ENCODE assay signal across 8 cellular contexts in genomic region chr2:38147333-38148121, GRCh38.
DNase-seq lines count a peak whose midpoint lies in the region; ATAC-seq and TF ChIP-seq lines count a peak whose summit lies in the region.

No MANE protein-coding gene starts in this region.

- no peak overlapping the region for H3K4me3 ChIP-seq in HEK293 (ENCODE audit: low read depth, low read length)
- peak overlapping the region in 1 of 2 experiments; percentile 47; a peak in 2 of 4 replicates for H3K4me3 ChIP-seq in SK-N-SH (ENCODE audit: low read depth in 2 of 2, low read length in 1 of 2)
- no peak overlapping the region for H3K4me3 ChIP-seq in foreskin fibroblast (ENCODE audit: low read depth in 1 of 2, low read length in 2 of 2)

- peaks cover 30% of the 10 kb centered on the region for H3F3A ChIP-seq in SK-N-SH (replicated peaks; ENCODE audit: insufficient read depth)

- peak overlapping the region; percentile 79 for H3K4me2 ChIP-seq in SK-N-SH

- ATAC-seq in GM18498 (IDR thresholded peaks at IDR 0.05; ENCODE audit: unreplicated experiment) = no peak
- no peak for ATAC-seq in stimulated activated memory B cell treated with anti-CD40 and anti-IgM and Interleukin-4, amounts not matched to agents 10 μg/mL and 1 μg/mL and 100 μg/mL, for 72 hours

- CTCF ChIA-PET in HEK293 (lab: Yijun Ruan, JAX) = interaction anchor here (0.5 to 1.8 kb wide), 2 partner anchors 32 to 256 kb away, joined by 3 to 5 read pairs; no protein-coding TSS in a partner anchor
- CTCF ChIA-PET in SK-N-SH (lab: Yijun Ruan, JAX) = no interaction called here

- H3K27me3 ChIP-seq in SK-N-SH (ENCODE audit: insufficient read depth) = no peaks in the 10 kb centered on the region

- no peaks in the 10 kb centered on the region for H3K27me3 Mint-ChIP-seq in stimulated activated naive CD8-positive, alpha-beta T cell treated with anti-CD3 and anti-CD28 coated beads, Interleukin-15, Interleukin-2, amounts not matched to agents 100 ng/mL and 50 ng/mL, for 24 hours
- no peaks in the 10 kb centered on the region for H3K27me3 Mint-ChIP-seq in stimulated activated memory B cell treated with anti-CD40 and anti-IgM and Interleukin-4, amounts not matched to agents 10 μg/mL and 1 μg/mL and 100 μg/mL, for 72 hours

- TF ChIP-seq EP300 in SK-N-SH (IDR thresholded peaks at IDR 0.05; ENCODE audit: borderline replicate concordance in 1 of 2, low read depth in 1 of 2, low read length in 1 of 2) = peak in 1 of 2 experiments; percentile 85; a peak in 1 of 4 replicates

- H3K9me3 ChIP-seq in HEK293 (ENCODE audit: control insufficient read depth, insufficient read depth, low read depth, low read length) (no peaks in the 10 kb centered on the region), SK-N-SH (0 out of 2 replicates have a peak, but pooled peaks cover 2% of the 10 kb centered on the region)

- H3K36me3 ChIP-seq in HEK293 (ENCODE audit: control insufficient read depth in 2 of 2, insufficient read depth in 1 of 2, low read length in 2 of 2) = no peaks in the 10 kb centered on the region
- H3K36me3 ChIP-seq in SK-N-SH (replicated peaks in 1 of 2; ENCODE audit: control insufficient read depth in 1 of 2, insufficient read depth in 2 of 2, low read length in 1 of 2) = no peaks in the 10 kb centered on the region

- 49% methylated on average over 8 of the region's 8 CpGs for WGBS in SK-N-SH (ENCODE audit: low lambda C conversion rate)

- H3K9me3 Mint-ChIP-seq in stimulated activated naive CD8-positive, alpha-beta T cell treated with anti-CD3 and anti-CD28 coated beads, Interleukin-15, Interleukin-2, amounts not matched to agents 100 ng/mL and 50 ng/mL, for 24 hours = peaks cover 4% of the 10 kb centered on the region
- H3K9me3 Mint-ChIP-seq in stimulated activated memory B cell treated with anti-CD40 and anti-IgM and Interleukin-4, amounts not matched to agents 10 μg/mL and 1 μg/mL and 100 μg/mL, for 72 hours = no peaks in the 10 kb centered on the region

- POLR2A ChIA-PET in HEK293 (lab: Yijun Ruan, JAX) = interaction anchor here (0.5 to 1.3 kb wide), 3 partner anchors 71 to 604 kb away, joined by 3 to 4 read pairs (median 3); partner anchors contain the start of gene SRSF7
- POLR2A ChIA-PET in SK-N-SH (lab: Yijun Ruan, JAX) = no interaction called here

- H3K4me3 Mint-ChIP-seq in stimulated activated naive CD8-positive, alpha-beta T cell treated with anti-CD3 and anti-CD28 coated beads, Interleukin-15, Interleukin-2, amounts not matched to agents 100 ng/mL and 50 ng/mL, for 24 hours = no peak overlapping the region
- no peak overlapping the region for H3K4me3 Mint-ChIP-seq in stimulated activated memory B cell treated with anti-CD40 and anti-IgM and Interleukin-4, amounts not matched to agents 10 μg/mL and 1 μg/mL and 100 μg/mL, for 72 hours

- TF ChIP-seq CTCF in HEK293 (tag by site-specific recombination; IDR thresholded peaks at IDR 0.05) = no peak
- no peak for TF ChIP-seq CTCF in SK-N-SH (IDR thresholded peaks at IDR 0.05)
- no peak for TF ChIP-seq CTCF in foreskin fibroblast (IDR thresholded peaks at IDR 0.05; ENCODE audit: low read depth, low read length)

- H3K79me2 ChIP-seq in SK-N-SH (ENCODE audit: insufficient read depth) = no peaks in the 10 kb centered on the region

- H3K27ac ChIP-seq in HEK293 (ENCODE audit: extremely low read depth, low read depth, low read length) = no peak overlapping the region
- H3K27ac ChIP-seq in SK-N-SH (ENCODE audit: low read depth in 2 of 2, low read length in 1 of 2) = peak overlapping the region; percentile 73 to 99

- H3K9me2 ChIP-seq in SK-N-SH = no peaks in the 10 kb centered on the region

- peak overlapping the region; percentile 44; the same call in 1 of the 2 replicates for H2AFZ ChIP-seq in SK-N-SH (ENCODE audit: low read depth)

- H3K4me1 ChIP-seq in HEK293 (ENCODE audit: control insufficient read depth, insufficient read depth, low read length) (peaks cover 4% of the 10 kb centered on the region; the same call in 1 of the 2 replicates), SK-N-SH (ENCODE audit: control insufficient read depth in 1 of 2, insufficient read depth in 2 of 2, low read depth in 1 of 2, low read length in 1 of 2) (no peaks in the 10 kb centered on the region; a peak in 1 of 4 replicates)

- TF ChIP-seq RAD21 in SK-N-SH (IDR thresholded peaks at IDR 0.05; ENCODE audit: low read length) = no peak

- peak overlapping the region; percentile 73 for H3K9ac ChIP-seq in SK-N-SH

- H3K27ac Mint-ChIP-seq in stimulated activated naive CD8-positive, alpha-beta T cell treated with anti-CD3 and anti-CD28 coated beads, Interleukin-15, Interleukin-2, amounts not matched to agents 100 ng/mL and 50 ng/mL, for 24 hours = peak overlapping the region; percentile 63
- no peak overlapping the region for H3K27ac Mint-ChIP-seq in stimulated activated memory B cell treated with anti-CD40 and anti-IgM and Interleukin-4, amounts not matched to agents 10 μg/mL and 1 μg/mL and 100 μg/mL, for 72 hours

- no peaks in the 10 kb centered on the region for H4K20me1 ChIP-seq in SK-N-SH (ENCODE audit: insufficient read depth)

- DNase-seq in SK-N-SH (no peak), foreskin fibroblast (peak; percentile 32 to 45), NCI-H1417 (lab: John Stamatoyannopoulos, UW) (no peak)
- DNase-seq in activated naive CD4-positive, alpha-beta T cell treated with Interleukin-2 at 50 U/mL for 16 hours = no peak

- H3K36me3 Mint-ChIP-seq in stimulated activated naive CD8-positive, alpha-beta T cell treated with anti-CD3 and anti-CD28 coated beads, Interleukin-15, Interleukin-2, amounts not matched to agents 100 ng/mL and 50 ng/mL, for 24 hours (ENCODE audit: low read depth) = no peaks in the 10 kb centered on the region
- H3K36me3 Mint-ChIP-seq in stimulated activated memory B cell treated with anti-CD40 and anti-IgM and Interleukin-4, amounts not matched to agents 10 μg/mL and 1 μg/mL and 100 μg/mL, for 72 hours = peaks cover 3% of the 10 kb centered on the region

- H3K4me1 Mint-ChIP-seq in stimulated activated naive CD8-positive, alpha-beta T cell treated with anti-CD3 and anti-CD28 coated beads, Interleukin-15, Interleukin-2, amounts not matched to agents 100 ng/mL and 50 ng/mL, for 24 hours (ENCODE audit: low read depth) = no peaks in the 10 kb centered on the region
- H3K4me1 Mint-ChIP-seq in stimulated activated memory B cell treated with anti-CD40 and anti-IgM and Interleukin-4, amounts not matched to agents 10 μg/mL and 1 μg/mL and 100 μg/mL, for 72 hours = peaks cover 7% of the 10 kb centered on the region

TF ChIP-seq in HEK293, 187 proteins besides CTCF, POLR2A, EP300 and RAD21 (continues in another document):
- TF ChIP-seq ZNF426 (tag by site-specific recombination; IDR thresholded peaks at IDR 0.05) (no peak), ZNF558 (tag by site-specific recombination; IDR thresholded peaks at IDR 0.05) (no peak), SCRT2 (tag by site-specific recombination; IDR thresholded peaks at IDR 0.05) (peak; percentile 72; the same call in 1 of the 2 replicates), ZNF146 (tag by site-specific recombination; IDR thresholded peaks at IDR 0.05) (peak; percentile 76; the same call in 1 of the 2 replicates), KLF10 (tag by site-specific recombination; IDR thresholded peaks at IDR 0.05) (no peak)

TF ChIP-seq in SK-N-SH, 30 proteins besides CTCF, POLR2A, EP300 and RAD21 (continues in another document):
- TF ChIP-seq FOSL2 (IDR thresholded peaks at IDR 0.05; ENCODE audit: borderline replicate concordance, low read depth) (peak; percentile 64; the same call in 1 of the 2 replicates), POLR2AphosphoS5 (IDR thresholded peaks at IDR 0.05; ENCODE audit: low read depth, low read length) (no peak), JUND (IDR thresholded peaks at IDR 0.05) (peak; percentile 76), MEF2A (IDR thresholded peaks at IDR 0.05; ENCODE audit: borderline replicate concordance, low read depth) (peak; percentile 75; the same call in 1 of the 2 replicates), MAX (IDR thresholded peaks at IDR 0.05; ENCODE audit: low read depth) (no peak), RCOR1 (IDR thresholded peaks at IDR 0.05; ENCODE audit: low read length) (no peak), TEAD4 (IDR thresholded peaks at IDR 0.05; ENCODE audit: borderline replicate concordance, insufficient read depth) (peak; percentile 46; the same call in 1 of the 2 replicates), TAF1 (IDR thresholded peaks at IDR 0.05; ENCODE audit: borderline replicate concordance, low read depth, low read length) (no peak), FOXJ3 (CRISPR knock-in tag; IDR thresholded peaks at IDR 0.05) (no peak), EZH2phosphoT487 (IDR thresholded peaks at IDR 0.05; ENCODE audit: borderline replicate concordance, low read depth) (no peak), SIN3A (IDR thresholded peaks at IDR 0.05; ENCODE audit: borderline replicate concordance, low read depth, low read length) (no peak), MXI1 (IDR thresholded peaks at IDR 0.05; ENCODE audit: low read depth, low read length) (no peak), GABPA (IDR thresholded peaks at IDR 0.05; ENCODE audit: low read depth) (no peak), ELF1 (IDR thresholded peaks at IDR 0.05) (no peak), PBX3 (IDR thresholded peaks at IDR 0.05) (peak; percentile 90), YY1 (IDR thresholded peaks at IDR 0.05; ENCODE audit: low read depth) (no peak), CHD2 (IDR thresholded peaks at IDR 0.05; ENCODE audit: low read length, partially characterized antibody) (no peak), TCF12 (IDR thresholded peaks at IDR 0.05) (peak; percentile 83)

Comparison
In these comparisons a context has a peak if more than half of its experiments do, and no peak if none do; other contexts are left out.
1. DNase-seq: peak in foreskin fibroblast (2 of 2); none in SK-N-SH (single experiment), activated naive CD4-positive, alpha-beta T cell treated with Interleukin-2 at 50 U/mL for 16 hours (single experiment) and NCI-H1417 (0 of 3).
2. Of the 4 proteins assayed by ChIP-seq in both HEK293 and SK-N-SH: peak only in HEK293: none; only in SK-N-SH: PBX3; in both: none; in neither: 3.